In genomic region chr2:56250153-56250729, GRCh38 we compare ENCODE assay signal across 35 cellular contexts.
"Had no signal": no experiment of that assay in that cellular context is flagged by ENCODE, and none has a peak within 500 bp of the region (broad histone marks: within the 10 kb centered on the region; RNA-seq: fewer than 3 reads in every experiment).

No MANE protein-coding gene starts in this region.

- H3K36me3 ChIP-seq: ascending aorta, WERI-Rb-1 had no signal

- H3K27ac ChIP-seq: ascending aorta, WERI-Rb-1 had no signal

- ATAC-seq: activated CD4-positive, alpha-beta T cell treated with anti-CD3 and anti-CD28 coated beads for 36 hours; activated CD4-positive, CD25-positive, alpha-beta regulatory T cell treated with anti-CD3 and anti-CD28 coated beads, Interleukin-2, amount 50 U/mL, for 24 hours; activated CD8-positive, alpha-beta memory T cell treated with anti-CD3 and anti-CD28 coated beads, Interleukin-2, amount 10 ng/mL, durations not matched to agents 7 days and 5 days; activated CD8-positive, alpha-beta T cell treated with anti-CD3 and anti-CD28 coated beads, Interleukin-2, amount 10 ng/mL, durations not matched to agents 7 days and 5 days; activated naive CD8-positive, alpha-beta T cell treated with anti-CD3 and anti-CD28 coated beads, Interleukin-2, amount 50 U/mL, for 24 hours; WTC11 had no signal

- DNase-seq: activated CD4-positive, alpha-beta memory T cell treated with anti-CD3 and anti-CD28 coated beads, Interleukin-2, amount 10 ng/mL, durations not matched to agents 7 days and 5 days; activated CD4-positive, alpha-beta T cell treated with anti-CD3 and anti-CD28 coated beads for 1 hour; activated CD4-positive, alpha-beta T cell treated with anti-CD3 and anti-CD28 coated beads for 36 hours; activated CD4-positive, alpha-beta T cell treated with anti-CD3 and anti-CD28 coated beads for 48 hours; activated CD4-positive, alpha-beta T cell treated with anti-CD3 and anti-CD28 coated beads, Interleukin-2, amount 10 ng/mL, durations not matched to agents 7 days and 5 days; activated CD4-positive, alpha-beta T cell treated with anti-CD3 and anti-CD28 coated beads, Interleukin-2, amount 50 U/mL, for 48 hours; activated CD4-positive, CD25-positive, alpha-beta regulatory T cell; activated CD8-positive, alpha-beta memory T cell treated with anti-CD3 and anti-CD28 coated beads for 24 hours; activated CD8-positive, alpha-beta memory T cell treated with anti-CD3 and anti-CD28 coated beads, Interleukin-2, amount 10 ng/mL, durations not matched to agents 7 days and 5 days; activated CD8-positive, alpha-beta memory T cell treated with anti-CD3 and anti-CD28 coated beads, Interleukin-2, amount 50 U/mL, for 48 hours; activated CD8-positive, alpha-beta T cell treated with anti-CD3 and anti-CD28 coated beads, Interleukin-2, amount 10 ng/mL, durations not matched to agents 7 days and 5 days; activated effector memory CD4-positive, alpha-beta T cell treated with Interleukin-2 at 50 U/mL for 16 hours; activated gamma-delta T cell; activated naive CD4-positive, alpha-beta T cell treated with anti-CD3 and anti-CD28 coated beads, Interleukin-2, amount 10 ng/mL, durations not matched to agents 7 days and 5 days; activated naive CD4-positive, alpha-beta T cell treated with Interleukin-2 at 50 U/mL for 16 hours; activated naive CD8-positive, alpha-beta T cell treated with anti-CD3 and anti-CD28 coated beads, Interleukin-2, amount 10 ng/mL, durations not matched to agents 7 days and 5 days; activated naive CD8-positive, alpha-beta T cell treated with anti-CD3 and anti-CD28 coated beads, Interleukin-2, amount 50 U/mL, for 24 hours; activated T-cell treated with anti-CD3 and anti-CD28 coated beads, Interleukin-2, amount 50 U/mL, for 24 hours; activated T-cell treated with anti-CD3 and anti-CD28 coated beads, Interleukin-2, amount 50 U/mL, for 48 hours; amygdala; anterior cingulate cortex; central memory CD4-positive, alpha-beta T cell; T-helper 1 cell; T-helper 2 cell; T-helper 9 cell; WERI-Rb-1 had no signal

- H3K27me3 Mint-ChIP-seq: activated CD4-positive, alpha-beta memory T cell treated with anti-CD3 and anti-CD28 coated beads, Interleukin-2, amount 10 ng/mL, durations not matched to agents 7 days and 5 days; activated CD4-positive, alpha-beta T cell treated with anti-CD3 and anti-CD28 coated beads, Interleukin-2, amount 10 ng/mL, durations not matched to agents 7 days and 5 days; activated CD8-positive, alpha-beta memory T cell treated with anti-CD3 and anti-CD28 coated beads, Interleukin-2, amount 10 ng/mL, durations not matched to agents 7 days and 5 days; activated naive CD4-positive, alpha-beta T cell treated with anti-CD3 and anti-CD28 coated beads, Interleukin-2, amount 10 ng/mL, durations not matched to agents 7 days and 5 days; activated naive CD4-positive, alpha-beta T cell treated with anti-CD3 and anti-CD28 coated beads, Interleukin-2, amount 50 U/mL, for 24 hours; activated naive CD8-positive, alpha-beta T cell; activated naive CD8-positive, alpha-beta T cell treated with anti-CD3 and anti-CD28 coated beads, Interleukin-2, amount 10 ng/mL, durations not matched to agents 7 days and 5 days; activated naive CD8-positive, alpha-beta T cell treated with anti-CD3 and anti-CD28 coated beads, Interleukin-2, amount 50 U/mL, for 24 hours; activated T-cell treated with anti-CD3 and anti-CD28 coated beads, Interleukin-2, amount 50 U/mL, for 24 hours had no signal

- H3K4me3 Mint-ChIP-seq: activated CD4-positive, alpha-beta memory T cell treated with anti-CD3 and anti-CD28 coated beads, Interleukin-2, amount 10 ng/mL, durations not matched to agents 7 days and 5 days; activated CD4-positive, alpha-beta T cell treated with anti-CD3 and anti-CD28 coated beads for 36 hours; activated CD4-positive, alpha-beta T cell treated with anti-CD3 and anti-CD28 coated beads, Interleukin-2, amount 10 ng/mL, durations not matched to agents 7 days and 5 days; activated CD8-positive, alpha-beta memory T cell treated with anti-CD3 and anti-CD28 coated beads, Interleukin-2, amount 10 ng/mL, durations not matched to agents 7 days and 5 days; activated CD8-positive, alpha-beta T cell treated with anti-CD3 and anti-CD28 coated beads, Interleukin-2, amount 10 ng/mL, durations not matched to agents 7 days and 5 days; activated naive CD4-positive, alpha-beta T cell treated with anti-CD3 and anti-CD28 coated beads, Interleukin-2, amount 10 ng/mL, durations not matched to agents 7 days and 5 days; activated naive CD4-positive, alpha-beta T cell treated with anti-CD3 and anti-CD28 coated beads, Interleukin-2, amount 50 U/mL, for 24 hours; activated naive CD8-positive, alpha-beta T cell; activated naive CD8-positive, alpha-beta T cell treated with anti-CD3 and anti-CD28 coated beads, Interleukin-2, amount 10 ng/mL, durations not matched to agents 7 days and 5 days; activated naive CD8-positive, alpha-beta T cell treated with anti-CD3 and anti-CD28 coated beads, Interleukin-2, amount 50 U/mL, for 24 hours; activated T-cell treated with anti-CD3 and anti-CD28 coated beads, Interleukin-2, amount 50 U/mL, for 24 hours; brain; T-helper 1 cell treated with Interleukin-12 subunit alpha and Interleukin-12 subunit beta and Interleukin-4 antibody, amounts not matched to agents 30 μg/mL and 1 μg/mL, for 36 hours; T-helper 2 cell treated with Interferon-gamma antibody and Interleukin-4, amounts not matched to agents 5 μg/mL and 100 μg/mL, for 36 hours; WTC11 had no signal

- H3K4me1 Mint-ChIP-seq: activated CD4-positive, alpha-beta memory T cell treated with anti-CD3 and anti-CD28 coated beads, Interleukin-2, amount 10 ng/mL, durations not matched to agents 7 days and 5 days; activated CD4-positive, alpha-beta T cell treated with anti-CD3 and anti-CD28 coated beads for 36 hours; activated CD4-positive, alpha-beta T cell treated with anti-CD3 and anti-CD28 coated beads, Interleukin-2, amount 10 ng/mL, durations not matched to agents 7 days and 5 days; activated CD8-positive, alpha-beta memory T cell treated with anti-CD3 and anti-CD28 coated beads, Interleukin-2, amount 10 ng/mL, durations not matched to agents 7 days and 5 days; activated naive CD4-positive, alpha-beta T cell treated with anti-CD3 and anti-CD28 coated beads, Interleukin-2, amount 10 ng/mL, durations not matched to agents 7 days and 5 days; activated naive CD4-positive, alpha-beta T cell treated with anti-CD3 and anti-CD28 coated beads, Interleukin-2, amount 50 U/mL, for 24 hours; activated naive CD8-positive, alpha-beta T cell treated with anti-CD3 and anti-CD28 coated beads, Interleukin-2, amount 10 ng/mL, durations not matched to agents 7 days and 5 days; activated naive CD8-positive, alpha-beta T cell treated with anti-CD3 and anti-CD28 coated beads, Interleukin-2, amount 50 U/mL, for 24 hours; brain had no signal

- H3K4me1 ChIP-seq: ascending aorta had no signal

- H3K9me3 ChIP-seq: ascending aorta had no signal

- H3K36me3 Mint-ChIP-seq: activated CD8-positive, alpha-beta memory T cell treated with anti-CD3 and anti-CD28 coated beads, Interleukin-2, amount 10 ng/mL, durations not matched to agents 7 days and 5 days; activated naive CD4-positive, alpha-beta T cell treated with anti-CD3 and anti-CD28 coated beads, Interleukin-2, amount 10 ng/mL, durations not matched to agents 7 days and 5 days; activated naive CD4-positive, alpha-beta T cell treated with anti-CD3 and anti-CD28 coated beads, Interleukin-2, amount 50 U/mL, for 24 hours; activated naive CD8-positive, alpha-beta T cell; activated naive CD8-positive, alpha-beta T cell treated with anti-CD3 and anti-CD28 coated beads, Interleukin-2, amount 10 ng/mL, durations not matched to agents 7 days and 5 days; brain; WTC11 had no signal

- H3K27ac Mint-ChIP-seq: activated CD4-positive, alpha-beta memory T cell treated with anti-CD3 and anti-CD28 coated beads, Interleukin-2, amount 10 ng/mL, durations not matched to agents 7 days and 5 days; activated CD4-positive, alpha-beta T cell treated with anti-CD3 and anti-CD28 coated beads for 36 hours; activated CD4-positive, alpha-beta T cell treated with anti-CD3 and anti-CD28 coated beads, Interleukin-2, amount 10 ng/mL, durations not matched to agents 7 days and 5 days; activated CD8-positive, alpha-beta memory T cell treated with anti-CD3 and anti-CD28 coated beads, Interleukin-2, amount 10 ng/mL, durations not matched to agents 7 days and 5 days; activated CD8-positive, alpha-beta T cell treated with anti-CD3 and anti-CD28 coated beads, Interleukin-2, amount 10 ng/mL, durations not matched to agents 7 days and 5 days; activated naive CD4-positive, alpha-beta T cell treated with anti-CD3 and anti-CD28 coated beads, Interleukin-2, amount 10 ng/mL, durations not matched to agents 7 days and 5 days; activated naive CD4-positive, alpha-beta T cell treated with anti-CD3 and anti-CD28 coated beads, Interleukin-2, amount 50 U/mL, for 24 hours; activated naive CD8-positive, alpha-beta T cell; activated naive CD8-positive, alpha-beta T cell treated with anti-CD3 and anti-CD28 coated beads, Interleukin-2, amount 10 ng/mL, durations not matched to agents 7 days and 5 days; activated naive CD8-positive, alpha-beta T cell treated with anti-CD3 and anti-CD28 coated beads, Interleukin-2, amount 50 U/mL, for 24 hours; activated T-cell treated with anti-CD3 and anti-CD28 coated beads, Interleukin-2, amount 50 U/mL, for 24 hours; activated T-helper 2 cell treated with anti-CD3 and anti-CD28 coated beads, Interferon-gamma antibody, Interleukin-2, Interleukin-4, amounts not matched to agents 10 μg/mL and 5 μg/mL and 100 μg/mL, durations not matched to agents 14 hours and 24 hours and 36 hours; brain; T-helper 1 cell treated with Interleukin-12 subunit alpha and Interleukin-12 subunit beta and Interleukin-4 antibody, amounts not matched to agents 30 μg/mL and 1 μg/mL, for 36 hours; T-helper 2 cell treated with Interferon-gamma antibody and Interleukin-4, amounts not matched to agents 5 μg/mL and 100 μg/mL, for 36 hours; WTC11 had no signal

- H3K9me3 Mint-ChIP-seq: activated CD4-positive, alpha-beta T cell treated with anti-CD3 and anti-CD28 coated beads, Interleukin-2, amount 10 ng/mL, durations not matched to agents 7 days and 5 days; activated naive CD4-positive, alpha-beta T cell treated with anti-CD3 and anti-CD28 coated beads, Interleukin-2, amount 50 U/mL, for 24 hours; activated naive CD8-positive, alpha-beta T cell treated with anti-CD3 and anti-CD28 coated beads, Interleukin-2, amount 10 ng/mL, durations not matched to agents 7 days and 5 days; activated T-helper 2 cell treated with anti-CD3 and anti-CD28 coated beads, Interferon-gamma antibody, Interleukin-2, Interleukin-4, amounts not matched to agents 10 μg/mL and 5 μg/mL and 100 μg/mL, durations not matched to agents 14 hours and 24 hours and 36 hours; brain; T-helper 1 cell treated with Interleukin-12 subunit alpha and Interleukin-12 subunit beta and Interleukin-4 antibody, amounts not matched to agents 30 μg/mL and 1 μg/mL, for 36 hours; T-helper 2 cell treated with Interferon-gamma antibody and Interleukin-4, amounts not matched to agents 5 μg/mL and 100 μg/mL, for 36 hours; WTC11 had no signal

- H3K27me3 ChIP-seq: ascending aorta had no signal

- H3K4me3 ChIP-seq: ascending aorta had no signal
